In genomic region chr17:43384476-43384862, GRCh38 we compare ENCODE assay signal across 1 cellular context.
A peak's percentile ranks its signal among the peaks of the same experiment; 100 is the strongest.
TF ChIP-seq lines count a peak whose summit lies in the region.

No MANE protein-coding gene starts in this region.

TF ChIP-seq in HepG2, 621 proteins besides CTCF, POLR2A, EP300 and RAD21 (continued from another document and continues in another):
- TF ChIP-seq ZNF18 (CRISPR knock-in tag; IDR thresholded peaks at IDR 0.05; ENCODE audit: insufficient replicate concordance) (no peak), PRDM4 (CRISPR knock-in tag; IDR thresholded peaks at IDR 0.05; ENCODE audit: borderline replicate concordance) (no peak), NCOA2 (CRISPR knock-in tag; IDR thresholded peaks at IDR 0.05) (peak; percentile 35; the same call in 1 of the 2 replicates), LCORL (IDR thresholded peaks at IDR 0.05) (no peak), LCORL (CRISPR knock-in tag; IDR thresholded peaks at IDR 0.05) (peak; percentile 93), ZBTB34 (CRISPR knock-in tag; IDR thresholded peaks at IDR 0.05) (peak; percentile 16; the same call in 1 of the 2 replicates), AFF4 (CRISPR knock-in tag; IDR thresholded peaks at IDR 0.05) (0 out of 2 replicates have a peak, but pooled peaks have one; percentile 65), CENPBD1 (CRISPR knock-in tag; IDR thresholded peaks at IDR 0.05; ENCODE audit: borderline replicate concordance, low read depth) (no peak), KDM3A (CRISPR knock-in tag; IDR thresholded peaks at IDR 0.05; ENCODE audit: low read depth) (peak; percentile 83), KLF6 (CRISPR knock-in tag; IDR thresholded peaks at IDR 0.05) (no peak), KDM6A (CRISPR knock-in tag; IDR thresholded peaks at IDR 0.05; ENCODE audit: low read depth) (peak; percentile 93), TEAD2 (CRISPR knock-in tag; IDR thresholded peaks at IDR 0.05) (no peak), ZNF558 (CRISPR knock-in tag; IDR thresholded peaks at IDR 0.05; ENCODE audit: borderline replicate concordance) (no peak), ETV5 (CRISPR knock-in tag; IDR thresholded peaks at IDR 0.05; ENCODE audit: borderline replicate concordance) (peak; percentile 75; the same call in 1 of the 2 replicates), MTERF4 (CRISPR knock-in tag; IDR thresholded peaks at IDR 0.05) (peak; percentile 96; the same call in 1 of the 2 replicates), MATR3 (CRISPR knock-in tag; IDR thresholded peaks at IDR 0.05) (no peak), CEBPZ (IDR thresholded peaks at IDR 0.05; ENCODE audit: low read length) (no peak), HNRNPL (IDR thresholded peaks at IDR 0.05; ENCODE audit: low read depth, low read length) (peak; percentile 92), ZNF263 (CRISPR knock-in tag; IDR thresholded peaks at IDR 0.05) (no peak), ZNF678 (CRISPR knock-in tag; IDR thresholded peaks at IDR 0.05) (no peak), ZNF784 (CRISPR knock-in tag; IDR thresholded peaks at IDR 0.05; ENCODE audit: borderline replicate concordance) (peak; percentile 95), BRF2 (CRISPR knock-in tag; IDR thresholded peaks at IDR 0.05) (no peak), ZFP41 (CRISPR knock-in tag; IDR thresholded peaks at IDR 0.05; ENCODE audit: borderline replicate concordance) (no peak), ZNF260 (CRISPR knock-in tag; IDR thresholded peaks at IDR 0.05; ENCODE audit: borderline replicate concordance, low read depth) (no peak), TERF1 (CRISPR knock-in tag; IDR thresholded peaks at IDR 0.05) (no peak), FOXP1 (IDR thresholded peaks at IDR 0.05) (no peak), FOXP1 (CRISPR knock-in tag; IDR thresholded peaks at IDR 0.05) (peak; percentile 68; the same call in 1 of the 2 replicates), REL (CRISPR knock-in tag; conservative IDR thresholded peaks at IDR 0.05) (no peak), FLYWCH1 (CRISPR knock-in tag; IDR thresholded peaks at IDR 0.05) (no peak), ARNTL (CRISPR knock-in tag; IDR thresholded peaks at IDR 0.05) (peak; percentile 90), ZNF879 (CRISPR knock-in tag; IDR thresholded peaks at IDR 0.05) (no peak), NRL (CRISPR knock-in tag; IDR thresholded peaks at IDR 0.05; ENCODE audit: borderline replicate concordance) (peak; percentile 88), ZNF101 (CRISPR knock-in tag; IDR thresholded peaks at IDR 0.05; ENCODE audit: borderline replicate concordance, low read depth) (no peak), GZF1 (CRISPR knock-in tag; IDR thresholded peaks at IDR 0.05) (no peak), SP140L (CRISPR knock-in tag; IDR thresholded peaks at IDR 0.05; ENCODE audit: borderline replicate concordance) (no peak), CREB3 (CRISPR knock-in tag; IDR thresholded peaks at IDR 0.05) (no peak), XRCC5 (optimal IDR thresholded peaks at IDR 0.05; ENCODE audit: low read length) (peak; percentile 88), ZFP1 (CRISPR knock-in tag; IDR thresholded peaks at IDR 0.05) (no peak; the same call in none of the 2 replicates), ZNF350 (CRISPR knock-in tag; IDR thresholded peaks at IDR 0.05; ENCODE audit: borderline replicate concordance, low read depth) (peak; percentile 81), AKAP8 (CRISPR knock-in tag; IDR thresholded peaks at IDR 0.05) (peak; percentile 68), ZMYM3 (CRISPR knock-in tag; IDR thresholded peaks at IDR 0.05) (peak; percentile 99), ZNF333 (CRISPR knock-in tag; IDR thresholded peaks at IDR 0.05; ENCODE audit: borderline replicate concordance) (no peak), ZNF724P (CRISPR knock-in tag; IDR thresholded peaks at IDR 0.05; ENCODE audit: borderline replicate concordance) (0 out of 2 replicates have a peak, but pooled peaks have one; percentile 31), FOXM1 (CRISPR knock-in tag; IDR thresholded peaks at IDR 0.05) (no peak), ZFX (CRISPR knock-in tag; IDR thresholded peaks at IDR 0.05; ENCODE audit: low read depth) (peak; percentile 77), SAFB2 (CRISPR knock-in tag; IDR thresholded peaks at IDR 0.05; ENCODE audit: borderline replicate concordance, low read depth) (peak; percentile 35; the same call in 1 of the 2 replicates)
